ENCODE assay signal across 16 cellular contexts in the genomic region with DNA sequence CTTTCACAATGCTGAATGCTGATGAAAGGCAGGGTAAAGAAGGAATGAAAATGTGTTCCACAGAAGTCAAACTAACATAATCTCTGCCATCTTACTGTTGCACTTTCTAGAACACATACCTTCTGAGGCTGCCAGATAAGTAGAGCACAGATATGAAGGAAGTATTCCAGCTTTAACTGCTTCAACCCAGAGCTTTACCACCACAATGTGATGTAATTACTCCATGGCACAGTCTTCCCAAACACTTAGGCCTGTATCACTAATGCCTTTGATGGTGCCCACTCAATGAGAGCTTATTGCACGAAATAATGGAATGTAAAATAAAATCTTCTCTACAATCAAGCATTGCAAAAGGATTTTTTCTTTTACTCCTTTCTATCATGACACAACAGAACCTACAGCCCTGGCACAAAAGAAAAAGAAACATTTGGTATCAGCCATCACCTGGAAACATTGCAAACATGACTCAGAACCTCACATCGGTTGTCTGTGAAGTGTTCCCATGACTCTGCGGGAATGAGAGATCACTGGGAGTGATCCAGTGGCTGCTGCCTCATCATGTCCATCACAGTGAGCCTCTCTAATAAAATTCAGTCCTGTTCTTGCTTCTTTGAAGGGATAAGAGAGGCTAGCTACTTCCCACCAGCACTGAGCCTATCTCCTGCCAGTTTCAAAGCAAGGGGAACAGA.
DNase-seq lines count a peak whose midpoint lies in the region; ATAC-seq, FAIRE-seq and TF ChIP-seq lines count a peak whose summit lies in the region.
"Had no signal": no experiment of that assay in that cellular context is flagged by ENCODE, and none has a peak within 500 bp of the region (broad histone marks: within the 10 kb centered on the region; RNA-seq: fewer than 3 reads in every experiment).

No MANE protein-coding gene starts in this region.

- H3K9me1 ChIP-seq in endothelial cell of umbilical vein (replicated peaks; ENCODE audit: control insufficient read depth, extremely low read depth, insufficient read depth, low read length), result no peaks in the 10 kb centered on the region

- no peaks in the 10 kb centered on the region for H3K9me2 ChIP-seq in OCI-LY7 (ENCODE audit: insufficient read depth, low read length)

- TF ChIP-seq CTCF in OCI-LY7 (conservative IDR thresholded peaks at IDR 0.05; ENCODE audit: low read length) (no peak), endothelial cell of umbilical vein (IDR thresholded peaks at IDR 0.05; ENCODE audit: extremely low read depth in 1 of 2, insufficient read depth in 1 of 2, low read depth in 1 of 2, low read length in 2 of 2) (no peak), pancreas (IDR thresholded peaks at IDR 0.05) (no peak)

- H4K20me1 ChIP-seq in OCI-LY7 (ENCODE audit: insufficient read depth, low read length) (no peaks in the 10 kb centered on the region), endothelial cell of umbilical vein (replicated peaks; ENCODE audit: control insufficient read depth, extremely low read depth, insufficient read depth, low read length) (no peaks in the 10 kb centered on the region)

- no peak for TF ChIP-seq POLR2A in endothelial cell of umbilical vein (IDR thresholded peaks at IDR 0.05; ENCODE audit: low read depth, low read length)

- no peaks in the 10 kb centered on the region for H3K27me3 ChIP-seq in endothelial cell of umbilical vein (ENCODE audit: control insufficient read depth in 2 of 2, insufficient read depth in 2 of 2, low read length in 2 of 2)
- H3K27me3 ChIP-seq in pancreas, result no peaks in the 10 kb centered on the region
- H3K27me3 ChIP-seq: cardiac muscle cell, gastroesophageal sphincter, uterus had no signal

- intact Hi-C loops in OCI-LY7 (cut with micrococcal nuclease; ENCODE audit: unreplicated experiment) (no loop called here), endothelial cell of umbilical vein (cut with micrococcal nuclease) (no loop called here), pancreas (cut with DNase I) (no loop called here)

- no peak overlapping the region for H3K9ac ChIP-seq in endothelial cell of umbilical vein (replicated peaks; ENCODE audit: extremely low read depth, insufficient read depth, low read length)

- dilution Hi-C loops in endothelial cell of umbilical vein (cut with MboI; ENCODE audit: extremely low pct_ligation_motif_present, low sequenced_read_pairs), result no loop called here

- H3K4me1 ChIP-seq in OCI-LY7 (ENCODE audit: insufficient read depth, low read length, poor library complexity, severe bottlenecking) (peaks cover 11% of the 10 kb centered on the region), endothelial cell of umbilical vein (ENCODE audit: control insufficient read depth, extremely low read depth, insufficient read depth, low read length) (peaks cover 5% of the 10 kb centered on the region), pancreas (no peaks in the 10 kb centered on the region)
- H3K4me1 ChIP-seq: gastroesophageal sphincter, uterus had no signal

- peak; percentile 66 for DNase-seq in ELR (ENCODE audit: low read depth)
- DNase-seq in OCI-LY7 (ENCODE audit: low spot score), result no peak
- peak; percentile 9 for DNase-seq in endothelial cell of umbilical vein (ENCODE audit: low read depth, low spot score)
- no peak for DNase-seq in pancreas
- no peak for DNase-seq in stimulated activated CD4-positive, alpha-beta T cell treated with anti-CD3 and anti-CD28 coated beads, Interleukin-4, amount 100 ng/mL, for 24 hours
- DNase-seq: H9, NCI-H1694, NCI-H446, uterus, WERI-Rb-1 had no signal

- WGBS in pancreas, 2 donors, result 39 to 43% methylated on average over 3 of the region's 3 CpGs

- H3K9me3 ChIP-seq in OCI-LY7 (ENCODE audit: low read length), result no peaks in the 10 kb centered on the region
- no peaks in the 10 kb centered on the region for H3K9me3 ChIP-seq in endothelial cell of umbilical vein (replicated peaks; ENCODE audit: control insufficient read depth, insufficient read depth, low read length)
- H3K9me3 ChIP-seq in pancreas, result no peaks in the 10 kb centered on the region
- H3K9me3 ChIP-seq: gastroesophageal sphincter, uterus had no signal

- H3K4me2 ChIP-seq in OCI-LY7 (ENCODE audit: low read length), result no peak overlapping the region
- no peak overlapping the region for H3K4me2 ChIP-seq in endothelial cell of umbilical vein (ENCODE audit: insufficient read depth, low read length)

- ATAC-seq in pancreas, result peak; percentile 50 to 82 (median 69)
- ATAC-seq in GM18907 (IDR thresholded peaks at IDR 0.05; ENCODE audit: unreplicated experiment), result no peak
- ATAC-seq in HG03108 (IDR thresholded peaks at IDR 0.05; ENCODE audit: unreplicated experiment), result no peak
- no peak for ATAC-seq in HG02938 (IDR thresholded peaks at IDR 0.05; ENCODE audit: unreplicated experiment)
- ATAC-seq: gastroesophageal sphincter had no signal

- H3K27ac ChIP-seq in OCI-LY7 (ENCODE audit: low read depth, low read length, poor library complexity, severe bottlenecking) (no peak overlapping the region), endothelial cell of umbilical vein (ENCODE audit: insufficient read depth, low read depth, low read length) (no peak overlapping the region), pancreas (no peak overlapping the region)
- H3K27ac ChIP-seq: cardiac muscle cell, gastroesophageal sphincter, uterus, WERI-Rb-1 had no signal

- CTCF ChIA-PET in OCI-LY7 (lab: Charles Lee; ENCODE audit: unreplicated experiment) (no interaction called here), endothelial cell of umbilical vein (lab: Charles Lee) (interaction anchor here (2.1 kb wide), 1 partner anchor 9 kb away, joined by 4 read pairs; no protein-coding TSS in a partner anchor)

- H2AFZ ChIP-seq in OCI-LY7 (ENCODE audit: low read length) (0 out of 2 replicates have a peak overlapping the region, but pooled peaks have one; percentile 23), endothelial cell of umbilical vein (ENCODE audit: low read depth, low read length) (no peak overlapping the region)

- FAIRE-seq in endothelial cell of umbilical vein (lab: Jason Lieb, UNC) (peak; percentile 28), pancreas (lab: Jason Lieb, UNC) (no peak)
- FAIRE-seq: D721Med had no signal

- no TSS peak for BruUV-seq in OCI-LY7 (replicated peaks; lab: Mats Ljungman, UMichigan)
- no TSS peak for BruUV-seq in endothelial cell of umbilical vein (replicated peaks; lab: Mats Ljungman, UMichigan)

- H3K4me3 ChIP-seq in OCI-LY7 (ENCODE audit: low read depth, low read length, poor library complexity, severe bottlenecking) (no peak overlapping the region), endothelial cell of umbilical vein (replicated peaks in 1 of 3; ENCODE audit: insufficient read depth in 1 of 3, low read depth in 1 of 3, low read length in 3 of 3) (no peak overlapping the region), pancreas (no peak overlapping the region)
- H3K4me3 ChIP-seq: cardiac muscle cell, gastroesophageal sphincter, uterus had no signal

- H3K79me2 ChIP-seq in OCI-LY7 (ENCODE audit: insufficient read depth, low read depth, low read length), result no peaks in the 10 kb centered on the region
- no peaks in the 10 kb centered on the region for H3K79me2 ChIP-seq in endothelial cell of umbilical vein (ENCODE audit: control insufficient read depth, insufficient read depth, low read length)

- POLR2A ChIA-PET in OCI-LY7 (lab: Charles Lee), result interaction anchor here (0.5 to 1.0 kb wide), 6 partner anchors 11 to 147 kb away, joined by 3 to 4 read pairs (median 3); no protein-coding TSS in a partner anchor
- POLR2A ChIA-PET in endothelial cell of umbilical vein (lab: Charles Lee), result no interaction called here

- no peaks in the 10 kb centered on the region for H3K36me3 ChIP-seq in OCI-LY7 (ENCODE audit: insufficient read depth, low read length)
- H3K36me3 ChIP-seq in endothelial cell of umbilical vein (ENCODE audit: control insufficient read depth in 2 of 2, extremely low read depth in 1 of 2, insufficient read depth in 2 of 2, low read length in 2 of 2), result no peaks in the 10 kb centered on the region
- no peaks in the 10 kb centered on the region for H3K36me3 ChIP-seq in pancreas
- H3K36me3 ChIP-seq: cardiac muscle cell, gastroesophageal sphincter, uterus, WERI-Rb-1 had no signal

TF ChIP-seq in endothelial cell of umbilical vein, 7 proteins besides CTCF, POLR2A, EP300 and RAD21:
- TF ChIP-seq MYC (IDR thresholded peaks at IDR 0.05; ENCODE audit: low read depth, low read length) (no peak), FOS (IDR thresholded peaks at IDR 0.05; ENCODE audit: borderline replicate concordance, insufficient read depth, low read length) (no peak), JUN (IDR thresholded peaks at IDR 0.05; ENCODE audit: borderline replicate concordance, insufficient read depth, insufficient read length, low read depth) (no peak), POLR2AphosphoS5 (IDR thresholded peaks at IDR 0.05; ENCODE audit: insufficient read depth, low read depth, low read length) (no peak), GATA2 (IDR thresholded peaks at IDR 0.05; ENCODE audit: insufficient read depth, insufficient read length, low read depth, low read length) (no peak), EZH2 (IDR thresholded peaks at IDR 0.05; ENCODE audit: borderline replicate concordance, low read depth, low read length, severe bottlenecking) (no peak)
- TF ChIP-seq, protein P1, sequence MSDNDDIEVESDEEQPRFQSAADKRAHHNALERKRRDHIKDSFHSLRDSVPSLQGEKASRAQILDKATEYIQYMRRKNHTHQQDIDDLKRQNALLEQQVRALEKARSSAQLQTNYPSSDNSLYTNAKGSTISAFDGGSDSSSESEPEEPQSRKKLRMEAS (IDR thresholded peaks at IDR 0.05; ENCODE audit: insufficient read depth, insufficient read length), result no peak
TF ChIP-seq in endothelial cell of umbilical vein: peak in this region for 0.

Comparison
In these comparisons a context has a peak if more than half of its experiments do, and no peak if none do; other contexts are left out.
1. DNase-seq: peak in ELR (single experiment) and endothelial cell of umbilical vein (single experiment); none in OCI-LY7 (single experiment), pancreas (0 of 6) and stimulated activated CD4-positive, alpha-beta T cell treated with anti-CD3 and anti-CD28 coated beads, Interleukin-4, amount 100 ng/mL, for 24 hours (single experiment).
2. ATAC-seq: peak in pancreas (4 of 4); none in GM18907 (single experiment), HG03108 (single experiment) and HG02938 (single experiment).